1 cellular context compared by ENCODE assay signal in genomic region chr10:91632671-91633550, GRCh38.
TF ChIP-seq lines count a peak whose summit lies in the region.

Gene PPP1R3C (minus strand): TSS chr10:91633071. CDS start chr10:91632969, 102 bp downstream.

TF ChIP-seq in HepG2, 621 proteins besides CTCF, POLR2A, EP300 and RAD21 (continued from another document and continues in another):
- peak; percentile 95 for TF ChIP-seq ZHX1 (CRISPR knock-in tag; IDR thresholded peaks at IDR 0.05; ENCODE audit: low read depth)
- TF ChIP-seq, protein P1, sequence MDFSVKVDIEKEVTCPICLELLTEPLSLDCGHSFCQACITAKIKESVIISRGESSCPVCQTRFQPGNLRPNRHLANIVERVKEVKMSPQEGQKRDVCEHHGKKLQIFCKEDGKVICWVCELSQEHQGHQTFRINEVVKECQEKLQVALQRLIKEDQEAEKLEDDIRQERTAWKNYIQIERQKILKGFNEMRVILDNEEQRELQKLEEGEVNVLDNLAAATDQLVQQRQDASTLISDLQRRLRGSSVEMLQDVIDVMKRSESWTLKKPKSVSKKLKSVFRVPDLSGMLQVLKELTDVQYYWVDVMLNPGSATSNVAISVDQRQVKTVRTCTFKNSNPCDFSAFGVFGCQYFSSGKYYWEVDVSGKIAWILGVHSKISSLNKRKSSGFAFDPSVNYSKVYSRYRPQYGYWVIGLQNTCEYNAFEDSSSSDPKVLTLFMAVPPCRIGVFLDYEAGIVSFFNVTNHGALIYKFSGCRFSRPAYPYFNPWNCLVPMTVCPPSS (IDR thresholded peaks at IDR 0.05), result no peak
- peak; percentile 96 for TF ChIP-seq ZFP1 (CRISPR knock-in tag; IDR thresholded peaks at IDR 0.05)
- peak; percentile 99 for TF ChIP-seq ZSCAN21 (CRISPR knock-in tag; IDR thresholded peaks at IDR 0.05; ENCODE audit: borderline replicate concordance)
- TF ChIP-seq HMGXB3 (CRISPR knock-in tag; IDR thresholded peaks at IDR 0.05; ENCODE audit: borderline replicate concordance), result peak; percentile 61; the same call in 1 of the 2 replicates
- TF ChIP-seq, protein P2, sequence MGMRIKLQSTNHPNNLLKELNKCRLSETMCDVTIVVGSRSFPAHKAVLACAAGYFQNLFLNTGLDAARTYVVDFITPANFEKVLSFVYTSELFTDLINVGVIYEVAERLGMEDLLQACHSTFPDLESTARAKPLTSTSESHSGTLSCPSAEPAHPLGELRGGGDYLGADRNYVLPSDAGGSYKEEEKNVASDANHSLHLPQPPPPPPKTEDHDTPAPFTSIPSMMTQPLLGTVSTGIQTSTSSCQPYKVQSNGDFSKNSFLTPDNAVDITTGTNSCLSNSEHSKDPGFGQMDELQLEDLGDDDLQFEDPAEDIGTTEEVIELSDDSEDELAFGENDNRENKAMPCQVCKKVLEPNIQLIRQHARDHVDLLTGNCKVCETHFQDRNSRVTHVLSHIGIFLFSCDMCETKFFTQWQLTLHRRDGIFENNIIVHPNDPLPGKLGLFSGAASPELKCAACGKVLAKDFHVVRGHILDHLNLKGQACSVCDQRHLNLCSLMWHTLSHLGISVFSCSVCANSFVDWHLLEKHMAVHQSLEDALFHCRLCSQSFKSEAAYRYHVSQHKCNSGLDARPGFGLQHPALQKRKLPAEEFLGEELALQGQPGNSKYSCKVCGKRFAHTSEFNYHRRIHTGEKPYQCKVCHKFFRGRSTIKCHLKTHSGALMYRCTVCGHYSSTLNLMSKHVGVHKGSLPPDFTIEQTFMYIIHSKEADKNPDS (CRISPR knock-in tag; IDR thresholded peaks at IDR 0.05), result peak; percentile 93
- TF ChIP-seq, protein P3, sequence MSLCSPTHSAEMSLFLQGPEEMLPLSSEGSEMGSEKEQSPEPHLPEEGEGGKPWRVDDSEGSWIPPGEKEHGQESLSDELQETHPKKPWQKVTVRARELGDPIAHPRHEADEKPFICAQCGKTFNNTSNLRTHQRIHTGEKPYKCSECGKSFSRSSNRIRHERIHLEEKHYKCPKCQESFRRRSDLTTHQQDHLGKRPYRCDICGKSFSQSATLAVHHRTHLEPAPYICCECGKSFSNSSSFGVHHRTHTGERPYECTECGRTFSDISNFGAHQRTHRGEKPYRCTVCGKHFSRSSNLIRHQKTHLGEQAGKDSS (CRISPR knock-in tag; IDR thresholded peaks at IDR 0.05; ENCODE audit: borderline replicate concordance, low read depth), result 0 out of 2 replicates have a peak, but pooled peaks have one; percentile 94
- TF ChIP-seq FIP1L1 (IDR thresholded peaks at IDR 0.05; ENCODE audit: borderline replicate concordance, insufficient read depth, low read depth, low read length), result no peak
- peak; percentile 83; the same call in 1 of the 2 replicates for TF ChIP-seq ZSCAN30 (CRISPR knock-in tag; IDR thresholded peaks at IDR 0.05)
- peak; percentile 90 for TF ChIP-seq RBM39 (IDR thresholded peaks at IDR 0.05; ENCODE audit: low read depth, low read length, poor library complexity, severe bottlenecking)
- TF ChIP-seq MAFK (conservative IDR thresholded peaks at IDR 0.05 in 1 of 2, IDR thresholded peaks at IDR 0.05 in 1 of 2; ENCODE audit: low read length in 2 of 2), result no peak
- peak; percentile 94 for TF ChIP-seq ZNF724P (CRISPR knock-in tag; IDR thresholded peaks at IDR 0.05; ENCODE audit: borderline replicate concordance)
- no peak for TF ChIP-seq ZNF101 (CRISPR knock-in tag; IDR thresholded peaks at IDR 0.05; ENCODE audit: borderline replicate concordance, low read depth)
- TF ChIP-seq ZNF446 (CRISPR knock-in tag; IDR thresholded peaks at IDR 0.05), result peak; percentile 97; the same call in 1 of the 2 replicates
- TF ChIP-seq, protein P4, sequence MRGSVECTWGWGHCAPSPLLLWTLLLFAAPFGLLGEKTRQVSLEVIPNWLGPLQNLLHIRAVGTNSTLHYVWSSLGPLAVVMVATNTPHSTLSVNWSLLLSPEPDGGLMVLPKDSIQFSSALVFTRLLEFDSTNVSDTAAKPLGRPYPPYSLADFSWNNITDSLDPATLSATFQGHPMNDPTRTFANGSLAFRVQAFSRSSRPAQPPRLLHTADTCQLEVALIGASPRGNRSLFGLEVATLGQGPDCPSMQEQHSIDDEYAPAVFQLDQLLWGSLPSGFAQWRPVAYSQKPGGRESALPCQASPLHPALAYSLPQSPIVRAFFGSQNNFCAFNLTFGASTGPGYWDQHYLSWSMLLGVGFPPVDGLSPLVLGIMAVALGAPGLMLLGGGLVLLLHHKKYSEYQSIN (CRISPR knock-in tag; IDR thresholded peaks at IDR 0.05; ENCODE audit: borderline replicate concordance), result 0 out of 2 replicates have a peak, but pooled peaks have one; percentile 66
- TF ChIP-seq CBX5 (CRISPR knock-in tag; IDR thresholded peaks at IDR 0.05; ENCODE audit: borderline replicate concordance), result peak; percentile 74; the same call in 1 of the 2 replicates
- 0 out of 2 replicates have a peak, but pooled peaks have one; percentile 67 for TF ChIP-seq ZNF318 (CRISPR knock-in tag; IDR thresholded peaks at IDR 0.05)
- TF ChIP-seq, protein P5, sequence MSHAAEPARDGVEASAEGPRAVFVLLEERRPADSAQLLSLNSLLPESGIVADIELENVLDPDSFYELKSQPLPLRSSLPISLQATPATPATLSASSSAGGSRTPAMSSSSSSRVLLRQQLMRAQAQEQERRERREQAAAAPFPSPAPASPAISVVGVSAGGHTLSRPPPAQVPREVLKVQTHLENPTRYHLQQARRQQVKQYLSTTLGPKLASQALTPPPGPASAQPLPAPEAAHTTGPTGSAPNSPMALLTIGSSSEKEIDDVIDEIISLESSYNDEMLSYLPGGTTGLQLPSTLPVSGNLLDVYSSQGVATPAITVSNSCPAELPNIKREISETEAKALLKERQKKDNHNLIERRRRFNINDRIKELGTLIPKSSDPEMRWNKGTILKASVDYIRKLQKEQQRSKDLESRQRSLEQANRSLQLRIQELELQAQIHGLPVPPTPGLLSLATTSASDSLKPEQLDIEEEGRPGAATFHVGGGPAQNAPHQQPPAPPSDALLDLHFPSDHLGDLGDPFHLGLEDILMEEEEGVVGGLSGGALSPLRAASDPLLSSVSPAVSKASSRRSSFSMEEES (CRISPR knock-in tag; IDR thresholded peaks at IDR 0.05), result peak; percentile 82
- peak; percentile 96 for TF ChIP-seq BRF2 (CRISPR knock-in tag; IDR thresholded peaks at IDR 0.05)
- peak; percentile 98 for TF ChIP-seq ZNF709 (CRISPR knock-in tag; IDR thresholded peaks at IDR 0.05)
